Comparison of ENCODE assay signal across 12 cellular contexts in genomic region chrX:112643721-112644120, GRCh38. TPM values are rescaled to one million over a fixed set of nuclear protein-coding genes. Genes with fewer than 3 reads are reported as not detected.
DNase-seq lines count a peak whose midpoint lies in the region; ATAC-seq and TF ChIP-seq lines count a peak whose summit lies in the region.
"Had no signal": no experiment of that assay in that cellular context is flagged by ENCODE, and none has a peak within 500 bp of the region (broad histone marks: within the 10 kb centered on the region; RNA-seq: fewer than 3 reads in every experiment).

No MANE protein-coding gene starts in this region.

- H3K27me3 ChIP-seq in heart right ventricle: peaks cover 0 to 11% (median 0%) of the 10 kb centered on the region in 7 donors
- H3K27me3 ChIP-seq: neutrophil had no signal

- H3K9me3 ChIP-seq in heart right ventricle: peaks cover 0 to 3% (median 0%) of the 10 kb centered on the region in 11 donors
- H3K9me3 ChIP-seq: neutrophil had no signal

- intact Hi-C loops in heart right ventricle (cut with DNase I): loop anchor here in 4 of 10 donors (2.0 to 10.0 kb wide), 3 partner anchors 769 to 779 kb away; partner anchors contain the start of gene TRPC5OS (in 1 of the 4)
- intact Hi-C loops in posterior cingulate gyrus (cut with DNase I): loop anchor here (5.0 to 10.0 kb wide), 2 partner anchors 599 to 776 kb away; no protein-coding TSS in a partner anchor

- H3K27ac ChIP-seq in heart right ventricle: no peak overlapping the region
- H3K27ac ChIP-seq: neutrophil had no signal

- ATAC-seq in GM21723 (IDR thresholded peaks at IDR 0.05; ENCODE audit: unreplicated experiment) (peak; percentile 79), HG03139 (IDR thresholded peaks at IDR 0.05; ENCODE audit: unreplicated experiment) (peak; percentile 54), heart right ventricle (no peak)
- ATAC-seq: left cardiac atrium had no signal

- H3K4me3 ChIP-seq in heart right ventricle: no peak overlapping the region

- peak; percentile 36 for DNase-seq in activated CD4-positive, alpha-beta T cell treated with anti-CD3 and anti-CD28 coated beads for 48 hours
- DNase-seq in activated CD4-positive, alpha-beta T cell treated with anti-CD3 and anti-CD28 coated beads, Interleukin-2, amount 50 U/mL, for 4 hours: no peak
- peak; percentile 30 for DNase-seq in stimulated activated CD8-positive, alpha-beta memory T cell treated with anti-CD3 and anti-CD28 coated beads, Interleukin-4, amount 100 ng/mL, for 48 hours
- DNase-seq in NCI-H1417 treated with DMSO at 0.1 percent for 48 hours (lab: John Stamatoyannopoulos, UW) (no peak), heart right ventricle (no peak), posterior cingulate gyrus (no peak)
- DNase-seq: left cardiac atrium, NCI-H524, SW 1271 had no signal

- WGBS in heart right ventricle, 2 donors: 77 to 84% methylated on average over 6 of the region's 6 CpGs

- H3K4me1 ChIP-seq in heart right ventricle: no peaks in the 10 kb centered on the region

- TF ChIP-seq CTCF in heart right ventricle (IDR thresholded peaks at IDR 0.05): no peak

- no peaks in the 10 kb centered on the region for H3K36me3 ChIP-seq in heart right ventricle
- H3K36me3 ChIP-seq: neutrophil had no signal

RNA-seq across cellular contexts. Expression of gene LHFPL1, which starts 36.0 kb away (rescaled TPM):
- under 1 TPM in 6 of 10 donors, not detected in 4; 0.14 to 0.81 (median 0.30) TPM for total RNA-seq in heart right ventricle
- under 1 TPM; 0.04 to 0.29 TPM for polyA plus RNA-seq in heart right ventricle

Comparison
In these comparisons a context has a peak if more than half of its experiments do, and no peak if none do; other contexts are left out.
1. DNase-seq: peak in activated CD4-positive, alpha-beta T cell treated with anti-CD3 and anti-CD28 coated beads for 48 hours (single experiment) and stimulated activated CD8-positive, alpha-beta memory T cell treated with anti-CD3 and anti-CD28 coated beads, Interleukin-4, amount 100 ng/mL, for 48 hours (single experiment); none in activated CD4-positive, alpha-beta T cell treated with anti-CD3 and anti-CD28 coated beads, Interleukin-2, amount 50 U/mL, for 4 hours (0 of 2), NCI-H1417 treated with DMSO at 0.1 percent for 48 hours (single experiment), heart right ventricle (0 of 2) and posterior cingulate gyrus (0 of 10).
2. ATAC-seq: peak in GM21723 (single experiment) and HG03139 (single experiment); none in heart right ventricle (0 of 8).